8 cellular contexts compared by ENCODE assay signal in genomic region chr1:45490623-45491463, GRCh38. TPM values are rescaled to one million over a fixed set of nuclear protein-coding genes. Genes with fewer than 3 reads are reported as not detected.
DNase-seq lines count a peak whose midpoint lies in the region; ATAC-seq and TF ChIP-seq lines count a peak whose summit lies in the region.

TESK2 (minus strand) TSS chr1:45491163; CDS start chr1:45457785, 33,378 bp downstream.

- TF ChIP-seq CTCF in BE2C (IDR thresholded peaks at IDR 0.05; ENCODE audit: low read depth, low read length) (no peak), kidney epithelial cell (IDR thresholded peaks at IDR 0.05; ENCODE audit: insufficient read depth, low read length, poor library complexity, severe bottlenecking) (no peak)

- H3K4me3 ChIP-seq in BE2C (ENCODE audit: low read depth, low read length) (peak within 1 kb of the TSS; percentile 50), kidney epithelial cell (ENCODE audit: low read depth, low read length) (peak within 1 kb of the TSS; percentile 59)

- ATAC-seq in HG03378 (IDR thresholded peaks at IDR 0.05; ENCODE audit: unreplicated experiment), result peak; percentile 89

- H3K27me3 ChIP-seq in BE2C (peaks cover 16% of the 10 kb centered on the region), kidney epithelial cell (ENCODE audit: control insufficient read depth, insufficient read depth, low read length) (no peaks in the 10 kb centered on the region)

- H3K27ac ChIP-seq in cingulate gyrus (ENCODE audit: low read depth, low read length), result peak within 1 kb of the TSS; percentile 88

- peak; percentile 88 for TF ChIP-seq POLR2A in GM19193 (IDR thresholded peaks at IDR 0.05; ENCODE audit: extremely low read depth, insufficient read depth, insufficient read length)

- H3K9me3 ChIP-seq in BE2C, result no peaks in the 10 kb centered on the region

- H3K4me1 ChIP-seq in BE2C, result no peaks in the 10 kb centered on the region

- H3K36me3 ChIP-seq in BE2C (no peaks in the 10 kb centered on the region), kidney epithelial cell (ENCODE audit: control insufficient read depth, insufficient read depth, low read length) (no peaks in the 10 kb centered on the region)

- DNase-seq in BE2C (peak; percentile 88), NCI-H446 (lab: John Stamatoyannopoulos, UW) (peak; percentile 93 to 97), kidney epithelial cell (ENCODE audit: low read depth) (peak; percentile 99)
- peak; percentile 93 for DNase-seq in activated CD4-positive, CD25-positive, alpha-beta regulatory T cell treated with anti-CD3 and anti-CD28 coated beads, Interleukin-2, amount 50 U/mL, for 72 hours
- peak; percentile 95 for DNase-seq in stimulated activated CD4-positive, alpha-beta T cell treated with anti-CD3 and anti-CD28 coated beads, Interleukin-15, amount 100 ng/mL, for 24 hours

RNA-seq across cellular contexts. Expression of gene TESK2, which starts in this region (rescaled TPM):
- polyA plus RNA-seq in BE2C (2012; ENCODE audit: insufficient read depth, insufficient read length, low read depth), result not detected
- total RNA-seq in kidney epithelial cell, result 2.1 and 2.5 TPM in 2 replicates

Comparison
In these comparisons a context has a peak if more than half of its experiments do, and no peak if none do; other contexts are left out.
1. Peak in every context shown above with its lines: DNase-seq, ATAC-seq, H3K4me3 ChIP-seq and H3K27ac ChIP-seq.